In genomic region chr22:22284962-22285756, GRCh38 we compare ENCODE assay signal across 14 cellular contexts. TPM values are rescaled to one million over a fixed set of nuclear protein-coding genes. Genes with fewer than 3 reads are reported as not detected.
"Had no signal": no experiment of that assay in that cellular context is flagged by ENCODE, and none has a peak within 500 bp of the region (broad histone marks: within the 10 kb centered on the region; RNA-seq: fewer than 3 reads in every experiment).

No MANE protein-coding gene starts in this region.

RNA-seq across cellular contexts. Expression of gene VPREB1, which starts 40.6 kb away (rescaled TPM):
- total RNA-seq: activated CD4-positive, alpha-beta memory T cell treated with anti-CD3 and anti-CD28 coated beads, Interleukin-2, amount 10 ng/mL, durations not matched to agents 7 days and 5 days; activated CD4-positive, alpha-beta T cell treated with anti-CD3 and anti-CD28 coated beads for 36 hours; activated CD4-positive, alpha-beta T cell treated with anti-CD3 and anti-CD28 coated beads, Interleukin-2, amount 10 ng/mL, durations not matched to agents 7 days and 5 days; activated CD8-positive, alpha-beta memory T cell treated with anti-CD3 and anti-CD28 coated beads, Interleukin-2, amount 10 ng/mL, durations not matched to agents 7 days and 5 days; activated CD8-positive, alpha-beta T cell treated with anti-CD3 and anti-CD28 coated beads, Interleukin-2, amount 10 ng/mL, durations not matched to agents 7 days and 5 days; activated naive CD8-positive, alpha-beta T cell treated with anti-CD3 and anti-CD28 coated beads, Interleukin-2, amount 10 ng/mL, durations not matched to agents 7 days and 5 days; activated T-helper 2 cell treated with anti-CD3 and anti-CD28 coated beads, Interferon-gamma antibody, Interleukin-2, Interleukin-4, amounts not matched to agents 10 μg/mL and 5 μg/mL and 100 μg/mL, durations not matched to agents 14 hours and 24 hours and 36 hours; ascending aorta; bronchial epithelial cell; cardiac muscle cell; chondrocyte; T-helper 17 cell; T-helper 2 cell treated with Interferon-gamma antibody and Interleukin-4, amounts not matched to agents 100 ng/mL and 5 ng/mL, for 36 hours; WTC11 had no signal
- polyA plus RNA-seq: cardiac muscle cell had no signal
